Comparison of ENCODE assay signal across 18 cellular contexts in the genomic region with DNA sequence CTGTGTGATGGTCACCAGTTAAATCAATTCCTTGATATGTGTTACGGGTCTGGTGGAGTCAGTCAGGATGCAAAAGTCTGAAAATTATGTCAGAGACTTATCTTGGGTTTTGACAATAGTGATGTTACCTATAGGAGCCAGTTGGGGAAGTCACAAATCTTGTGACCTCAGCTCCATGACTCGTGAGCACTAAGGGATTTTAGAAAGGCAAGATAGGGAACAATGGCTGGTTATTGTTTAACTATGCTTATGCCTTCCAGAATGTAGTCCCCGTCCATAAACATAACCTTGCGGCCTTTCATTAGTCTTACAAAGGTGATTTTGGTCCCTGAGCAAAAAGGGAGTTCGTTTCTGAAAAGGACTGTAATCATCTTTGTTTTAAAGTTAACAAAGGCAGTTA. TPM values are rescaled to one million over a fixed set of nuclear protein-coding genes. Genes with fewer than 3 reads are reported as not detected.
DNase-seq lines count a peak whose midpoint lies in the region; ATAC-seq, FAIRE-seq and TF ChIP-seq lines count a peak whose summit lies in the region.
"Had no signal": no experiment of that assay in that cellular context is flagged by ENCODE, and none has a peak within 500 bp of the region (broad histone marks: within the 10 kb centered on the region; RNA-seq: fewer than 3 reads in every experiment).

No MANE protein-coding gene starts in this region.

- DNase-seq in hepatocyte (ENCODE audit: low spot score): no peak
- no peak for DNase-seq in mucosa of descending colon
- DNase-seq in small intestine: peak; percentile 26
- no peak for DNase-seq in ovary
- no peak for DNase-seq in naive thymus-derived CD8-positive, alpha-beta T cell
- no peak for DNase-seq in foreskin keratinocyte
- DNase-seq: BE2C; CD8-positive, alpha-beta T cell; COR-L47; DND-41; GDM1 had no signal

- no peaks in the 10 kb centered on the region for H3K36me3 Mint-ChIP-seq in naive thymus-derived CD8-positive, alpha-beta T cell
- H3K36me3 Mint-ChIP-seq: CD8-positive, alpha-beta T cell had no signal

- H3K4me1 ChIP-seq in HUES64 (ENCODE audit: insufficient read depth, low read length) (peaks cover 37% of the 10 kb centered on the region), hepatocyte (ENCODE audit: insufficient read depth) (peaks cover 13% of the 10 kb centered on the region), mucosa of descending colon (ENCODE audit: low read depth) (no peaks in the 10 kb centered on the region), small intestine (ENCODE audit: control insufficient read depth in 2 of 2, insufficient read depth in 1 of 2, low read depth in 1 of 2, low read length in 1 of 2) (no peaks in the 10 kb centered on the region), ovary (ENCODE audit: insufficient read depth) (no peaks in the 10 kb centered on the region), foreskin keratinocyte (no peaks in the 10 kb centered on the region)
- H3K4me1 ChIP-seq: BE2C had no signal

- no peaks in the 10 kb centered on the region for H3K9me2 ChIP-seq in hepatocyte (replicated peaks; ENCODE audit: insufficient read depth)

- POLR2A ChIA-PET in naive thymus-derived CD8-positive, alpha-beta T cell (lab: Charles Lee): interaction anchor here (0.5 kb wide), 1 partner anchor 10 kb away, joined by 3 read pairs; no protein-coding TSS in a partner anchor

- no peak overlapping the region for H3K27ac Mint-ChIP-seq in naive thymus-derived CD8-positive, alpha-beta T cell
- H3K27ac Mint-ChIP-seq: CD8-positive, alpha-beta T cell had no signal

- intact Hi-C loops in mucosa of descending colon (cut with DNase I, micrococcal nuclease): no loop called here
- intact Hi-C loops in ovary (cut with DNase I): no loop called here

- H3K79me2 ChIP-seq in hepatocyte: no peaks in the 10 kb centered on the region

- H3K27ac ChIP-seq in HUES64 (ENCODE audit: low read depth, low read length): peak overlapping the region; percentile 82; the same call in 1 of the 2 replicates
- H3K27ac ChIP-seq in hepatocyte: peak overlapping the region; percentile 73
- H3K27ac ChIP-seq in small intestine (ENCODE audit: low read depth in 1 of 2, low read length in 1 of 2): no peak overlapping the region
- no peak overlapping the region for H3K27ac ChIP-seq in ovary
- H3K27ac ChIP-seq in foreskin keratinocyte: no peak overlapping the region
- H3K27ac ChIP-seq: C4-2B had no signal

- no peaks in the 10 kb centered on the region for H4K20me1 ChIP-seq in hepatocyte (ENCODE audit: insufficient read depth, poor library complexity, severe bottlenecking)

- no peak for TF ChIP-seq CTCF in hepatocyte (IDR thresholded peaks at IDR 0.05; ENCODE audit: poor library complexity)
- TF ChIP-seq CTCF in mucosa of descending colon (IDR thresholded peaks at IDR 0.05): no peak
- no peak for TF ChIP-seq CTCF in ovary (IDR thresholded peaks at IDR 0.05)
- no peak for TF ChIP-seq CTCF in foreskin keratinocyte (conservative IDR thresholded peaks at IDR 0.05)

- H3K9ac ChIP-seq in HUES64 (ENCODE audit: low read depth, low read length): no peak overlapping the region

- H2AFZ ChIP-seq in hepatocyte: no peak overlapping the region

- TF ChIP-seq POLR2A in ovary (IDR thresholded peaks at IDR 0.05): no peak

- H3K9me3 Mint-ChIP-seq in naive thymus-derived CD8-positive, alpha-beta T cell: no peaks in the 10 kb centered on the region
- H3K9me3 Mint-ChIP-seq: CD8-positive, alpha-beta T cell had no signal

- H3K4me2 ChIP-seq in hepatocyte: peak overlapping the region; percentile 31

- no peak for TF ChIP-seq EP300 in ovary (IDR thresholded peaks at IDR 0.05)

- H3K27me3 ChIP-seq in HUES64 (ENCODE audit: insufficient read depth, low read length): no peaks in the 10 kb centered on the region
- H3K27me3 ChIP-seq in hepatocyte: no peaks in the 10 kb centered on the region
- H3K27me3 ChIP-seq in small intestine (ENCODE audit: control insufficient read depth in 2 of 2, insufficient read depth in 2 of 2, low read length in 2 of 2): peaks cover 0 to 2% of the 10 kb centered on the region in 2 donors
- no peaks in the 10 kb centered on the region for H3K27me3 ChIP-seq in ovary
- peaks cover 14% of the 10 kb centered on the region for H3K27me3 ChIP-seq in foreskin keratinocyte
- H3K27me3 ChIP-seq: BE2C had no signal

- H3K36me3 ChIP-seq in HUES64 (ENCODE audit: insufficient read depth, low read length): no peaks in the 10 kb centered on the region
- no peaks in the 10 kb centered on the region for H3K36me3 ChIP-seq in hepatocyte (replicated peaks; ENCODE audit: insufficient read depth, low read depth)
- no peaks in the 10 kb centered on the region for H3K36me3 ChIP-seq in mucosa of descending colon (ENCODE audit: low read depth)
- H3K36me3 ChIP-seq in small intestine (ENCODE audit: control insufficient read depth in 2 of 2, insufficient read depth in 2 of 2, low read length in 2 of 2): no peaks in the 10 kb centered on the region
- no peaks in the 10 kb centered on the region for H3K36me3 ChIP-seq in ovary
- H3K36me3 ChIP-seq: BE2C had no signal

- 91% methylated on average over 5 of the region's 5 CpGs for WGBS in HUES64
- WGBS in hepatocyte (ENCODE audit: low lambda C conversion rate, missing lambda C conversion rate): 45% methylated on average over 5 of the region's 5 CpGs
- 22 to 57% (median 38%) methylated on average over 5 of the region's 5 CpGs for WGBS in small intestine, 3 donors
- 75 to 80% (median 78%) methylated on average over 5 of the region's 5 CpGs for WGBS in ovary, 3 donors

- H3K4me3 ChIP-seq in HUES64 (ENCODE audit: low read length) (no peak overlapping the region), hepatocyte (no peak overlapping the region), mucosa of descending colon (no peak overlapping the region), small intestine (ENCODE audit: low read depth in 1 of 2, low read length in 2 of 2) (no peak overlapping the region), ovary (no peak overlapping the region)

- H3K4me1 Mint-ChIP-seq in naive thymus-derived CD8-positive, alpha-beta T cell: peaks cover 3 to 14% (median 10%) of the 10 kb centered on the region in 4 donors

- H3K27me3 Mint-ChIP-seq in naive thymus-derived CD8-positive, alpha-beta T cell: peaks cover 0 to 14% (median 4%) of the 10 kb centered on the region in 5 donors

- no peak overlapping the region for H3K4me3 Mint-ChIP-seq in naive thymus-derived CD8-positive, alpha-beta T cell
- H3K4me3 Mint-ChIP-seq: CD8-positive, alpha-beta T cell had no signal

- H3K9me3 ChIP-seq in HUES64 (ENCODE audit: insufficient read depth, low read depth, low read length): no peaks in the 10 kb centered on the region
- no peaks in the 10 kb centered on the region for H3K9me3 ChIP-seq in hepatocyte (ENCODE audit: low read depth)
- no peaks in the 10 kb centered on the region for H3K9me3 ChIP-seq in mucosa of descending colon
- H3K9me3 ChIP-seq in small intestine (ENCODE audit: control insufficient read depth, low read depth): no peaks in the 10 kb centered on the region
- H3K9me3 ChIP-seq in ovary: no peaks in the 10 kb centered on the region
- H3K9me3 ChIP-seq: BE2C had no signal

- peak; percentile 61 for ATAC-seq in mucosa of descending colon
- ATAC-seq in naive thymus-derived CD8-positive, alpha-beta T cell: no peak
- no peak for ATAC-seq in foreskin keratinocyte
- ATAC-seq: CD8-positive, alpha-beta T cell; HepG2 had no signal

- no peak for FAIRE-seq in small intestine (lab: Jason Lieb, UNC)
- FAIRE-seq: A204.1, GM12892, GM19239, H54, HepG2 had no signal

RNA-seq across cellular contexts. Expression of a gene that starts 23.9 kb away (rescaled TPM):
- polyA plus RNA-seq in HUES64 (2013, experiment 1 of 2): 15.7 TPM
- polyA plus RNA-seq in HUES64 (2013, experiment 2 of 2): 14.6 TPM
- total RNA-seq in hepatocyte: 19.4 and 26.9 TPM in 2 replicates
- 20.1 and 23.5 TPM in 2 replicates for polyA plus RNA-seq in hepatocyte
- total RNA-seq in mucosa of descending colon: 10 to 100 TPM; 15.6 to 20.2 (median 17.2) TPM
- polyA plus RNA-seq in small intestine: 10 to 100 TPM; 10.5 to 17.0 (median 16.5) TPM
- 10 to 100 TPM; 10.0 to 21.3 (median 13.0) TPM for total RNA-seq in ovary
- polyA plus RNA-seq in ovary: 10 to 100 TPM; 10.3 to 21.0 TPM
- 10 to 100 TPM; 11.9 to 13.5 TPM for total RNA-seq in naive thymus-derived CD8-positive, alpha-beta T cell
- polyA plus RNA-seq in naive thymus-derived CD8-positive, alpha-beta T cell: 10 to 100 TPM in 2 of 3 donors, 1 to 10 TPM in 1; 8.9 to 16.3 (median 15.6) TPM
- 20.9 and 21.4 TPM in 2 replicates for total RNA-seq in foreskin keratinocyte
- 23.1 and 25.2 TPM in 2 replicates for polyA plus RNA-seq in foreskin keratinocyte

Comparison
In these comparisons a context has a peak if more than half of its experiments do, and no peak if none do; other contexts are left out.
1. H3K27ac ChIP-seq: peak in HUES64 (single experiment) and hepatocyte (single experiment); none in small intestine (0 of 2), ovary (0 of 2) and foreskin keratinocyte (single experiment).